ENCODE assay signal across 19 cellular contexts in the genomic region with DNA sequence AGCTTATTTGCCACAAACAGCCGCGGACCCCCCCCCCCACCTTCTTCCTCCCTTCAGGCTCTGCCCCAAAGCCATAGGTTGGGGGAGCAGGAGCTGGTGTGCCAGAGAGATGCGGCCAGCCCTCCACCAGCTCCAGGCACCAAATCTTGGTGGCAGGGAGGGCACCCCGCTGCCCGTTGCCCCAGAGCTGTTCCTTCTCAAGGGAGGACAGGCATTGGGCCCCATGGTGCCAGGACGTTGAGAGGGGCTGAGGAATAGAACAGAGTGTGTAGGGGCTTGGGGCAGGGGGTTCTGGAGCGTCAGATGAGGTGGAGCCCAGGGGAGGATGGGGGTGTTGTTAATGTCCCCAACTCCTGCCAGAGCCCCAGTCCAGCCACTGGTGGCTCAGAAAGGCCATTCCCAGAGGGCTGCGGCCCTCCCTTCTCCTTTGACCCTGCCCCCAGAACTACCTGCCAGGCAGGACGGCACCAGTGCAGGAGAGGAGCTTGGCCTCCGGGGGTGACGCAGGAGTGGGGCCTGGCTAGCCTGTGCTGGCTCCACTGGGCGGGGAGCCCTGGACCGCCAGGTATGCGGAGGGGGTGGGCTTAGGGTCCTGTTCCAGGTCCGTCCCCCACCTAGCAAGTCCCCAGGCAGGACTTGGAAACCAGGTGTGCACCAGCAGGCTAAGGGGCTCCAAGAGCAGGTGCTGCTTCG. TPM values are rescaled to one million over a fixed set of nuclear protein-coding genes. Genes with fewer than 3 reads are reported as not detected.
A peak's percentile ranks its signal among the peaks of the same experiment; 100 is the strongest.
DNase-seq lines count a peak whose midpoint lies in the region; ATAC-seq, FAIRE-seq and TF ChIP-seq lines count a peak whose summit lies in the region.
"Had no signal": no experiment of that assay in that cellular context is flagged by ENCODE, and none has a peak within 500 bp of the region (broad histone marks: within the 10 kb centered on the region; RNA-seq: fewer than 3 reads in every experiment).

No MANE protein-coding gene starts in this region.

- H3K4me1 ChIP-seq in GM12878 (ENCODE audit: control insufficient read depth, insufficient read depth, low read length) (no peaks in the 10 kb centered on the region; the same call in 1 of the 2 replicates), kidney (ENCODE audit: control insufficient read depth in 1 of 2, insufficient read depth in 1 of 2, low read depth in 1 of 2, low read length in 2 of 2) (peaks cover 0 to 7% of the 10 kb centered on the region in 2 donors)
- H3K4me1 ChIP-seq: Caco-2 had no signal

- WGBS in GM12878 (ENCODE audit: insufficient coverage, insufficient replicate concordance, low lambda C conversion rate, missing lambda C conversion rate): 86% methylated on average over 16 of the region's 16 CpGs

- no peak overlapping the region for H3K4me3 ChIP-seq in GM12878
- H3K4me3 ChIP-seq in kidney (ENCODE audit: low read length in 2 of 2): no peak overlapping the region
- H3K4me3 ChIP-seq: A549 had no signal

- H3K36me3 ChIP-seq in GM12878 (ENCODE audit: control insufficient read depth in 2 of 2, insufficient read depth in 2 of 2, low read length in 1 of 2): no peaks in the 10 kb centered on the region; a peak in 1 of 4 replicates
- peaks cover 0 to 3% of the 10 kb centered on the region in 2 donors for H3K36me3 ChIP-seq in kidney (ENCODE audit: control insufficient read depth in 1 of 2, insufficient read depth in 2 of 2, low read length in 2 of 2)

- no peak overlapping the region for H3K4me2 ChIP-seq in GM12878 (ENCODE audit: control insufficient read depth, insufficient read depth)
- H3K4me2 ChIP-seq: A549 had no signal

- TF ChIP-seq CTCF in GM12878 (IDR thresholded peaks at IDR 0.05 in 2 of 3, conservative IDR thresholded peaks at IDR 0.05 in 1 of 3; ENCODE audit: control insufficient read depth in 2 of 3, extremely low read depth in 1 of 3, insufficient read depth in 1 of 3, low read depth in 3 of 3, low read length in 3 of 3): no peak
- no peak for TF ChIP-seq CTCF in kidney (IDR thresholded peaks at IDR 0.05; ENCODE audit: borderline replicate concordance, extremely low read depth, insufficient read depth)

- intact Hi-C loops in GM12878 (cut with micrococcal nuclease; ENCODE audit: unreplicated experiment): no loop called here
- intact Hi-C loops in kidney (cut with DNase I): no loop called here

- peak overlapping the region; percentile 65 for H3K27ac Mint-ChIP-seq in activated T-cell treated with anti-CD3 and anti-CD28 coated beads, Interleukin-2, amount 50 U/mL, for 72 hours
- peak overlapping the region; percentile 51 for H3K27ac Mint-ChIP-seq in stimulated activated naive B cell treated with anti-CD40 and anti-IgM and Interleukin-4, amounts not matched to agents 10 μg/mL and 1 μg/mL and 100 μg/mL, for 72 hours
- H3K27ac Mint-ChIP-seq: CD4-positive, alpha-beta T cell; HFFc6 had no signal

- CTCF ChIA-PET in GM12878 (lab: Yijun Ruan, JAX): interaction anchor here (0.6 to 1.9 kb wide), 5 partner anchors 9 to 76 kb away, joined by 3 to 5 read pairs (median 3); a partner anchor contains a TSS

- no peaks in the 10 kb centered on the region for H3K9me3 ChIP-seq in GM12878 (replicated peaks; ENCODE audit: control insufficient read depth, insufficient read depth, low read length)
- no peaks in the 10 kb centered on the region for H3K9me3 ChIP-seq in kidney (ENCODE audit: control insufficient read depth in 1 of 2, low read length in 2 of 2)
- H3K9me3 ChIP-seq: A549, Caco-2 had no signal

- H4K20me1 ChIP-seq in GM12878 (ENCODE audit: control insufficient read depth, insufficient read depth): no peaks in the 10 kb centered on the region

- RAD21 ChIA-PET in GM12878 (lab: Charles Lee; ENCODE audit: unreplicated experiment): interaction anchor here (0.9 kb wide), 1 partner anchor 11 kb away, joined by 3 read pairs; no protein-coding TSS in a partner anchor

- SMC1A ChIA-PET in GM12878 (lab: Charles Lee; ENCODE audit: uncharacterized antibody, unreplicated experiment): interaction anchor here (0.8 kb wide), 1 partner anchor 9 kb away, joined by 4 read pairs; no protein-coding TSS in a partner anchor

- DNase-seq in activated T-cell treated with anti-CD3 and anti-CD28 coated beads, Interleukin-2, amount 50 U/mL, for 72 hours: no peak
- no peak for DNase-seq in activated T-cell treated with anti-CD3 and anti-CD28 coated beads for 4 hours
- no peak for DNase-seq in GM12878 (ENCODE audit: low read depth, low spot score)
- peak; percentile 67 for DNase-seq in kidney
- no peak for DNase-seq in stimulated activated naive B cell treated with anti-CD40 and anti-IgM and Interleukin-4, amounts not matched to agents 10 μg/mL and 1 μg/mL and 100 μg/mL, for 72 hours
- no peak for DNase-seq in caudate nucleus (lab: John Stamatoyannopoulos, UW)
- DNase-seq: AML-193; Caco-2; CD4-positive, alpha-beta T cell; DMS153; DMS79; GDM1; GOT3; HFFc6 had no signal

- no peak overlapping the region for H3K27ac ChIP-seq in GM12878 (ENCODE audit: control insufficient read depth, insufficient read depth)
- no peak overlapping the region for H3K27ac ChIP-seq in kidney (ENCODE audit: low read depth in 2 of 2, low read length in 2 of 2)
- H3K27ac ChIP-seq in caudate nucleus (ENCODE audit: low read depth, low read length): no peak overlapping the region
- H3K27ac ChIP-seq: 22Rv1, A549, C4-2B had no signal

- peaks cover 0 to 1% of the 10 kb centered on the region in 2 donors for H3K36me3 Mint-ChIP-seq in activated T-cell treated with anti-CD3 and anti-CD28 coated beads, Interleukin-2, amount 50 U/mL, for 72 hours (ENCODE audit: insufficient read depth in 2 of 2)
- peaks cover 10 to 11% of the 10 kb centered on the region in 2 donors for H3K36me3 Mint-ChIP-seq in stimulated activated naive B cell treated with anti-CD40 and anti-IgM and Interleukin-4, amounts not matched to agents 10 μg/mL and 1 μg/mL and 100 μg/mL, for 72 hours

- H3K4me3 Mint-ChIP-seq in activated T-cell treated with anti-CD3 and anti-CD28 coated beads, Interleukin-2, amount 50 U/mL, for 72 hours: no peak overlapping the region
- no peak overlapping the region for H3K4me3 Mint-ChIP-seq in stimulated activated naive B cell treated with anti-CD40 and anti-IgM and Interleukin-4, amounts not matched to agents 10 μg/mL and 1 μg/mL and 100 μg/mL, for 72 hours
- H3K4me3 Mint-ChIP-seq: CD4-positive, alpha-beta T cell; HFFc6 had no signal

- H3K79me2 ChIP-seq in GM12878 (ENCODE audit: control insufficient read depth, insufficient read depth, low read length): peaks cover 22% of the 10 kb centered on the region

- peak; percentile 27; the same call in 1 of the 2 replicates for TF ChIP-seq POLR2A in GM12878 (IDR thresholded peaks at IDR 0.05; ENCODE audit: low read depth, low read length)

- no peaks in the 10 kb centered on the region for H3K27me3 Mint-ChIP-seq in activated T-cell treated with anti-CD3 and anti-CD28 coated beads, Interleukin-2, amount 50 U/mL, for 72 hours (ENCODE audit: low read depth)
- no peaks in the 10 kb centered on the region for H3K27me3 Mint-ChIP-seq in stimulated activated naive B cell treated with anti-CD40 and anti-IgM and Interleukin-4, amounts not matched to agents 10 μg/mL and 1 μg/mL and 100 μg/mL, for 72 hours
- H3K27me3 Mint-ChIP-seq: CD4-positive, alpha-beta T cell had no signal

- peaks cover 5% of the 10 kb centered on the region for H3K4me1 Mint-ChIP-seq in activated T-cell treated with anti-CD3 and anti-CD28 coated beads, Interleukin-2, amount 50 U/mL, for 72 hours (ENCODE audit: low read depth)
- H3K4me1 Mint-ChIP-seq in stimulated activated naive B cell treated with anti-CD40 and anti-IgM and Interleukin-4, amounts not matched to agents 10 μg/mL and 1 μg/mL and 100 μg/mL, for 72 hours: peaks cover 6 to 11% of the 10 kb centered on the region in 2 donors

- H3K9me3 Mint-ChIP-seq in activated T-cell treated with anti-CD3 and anti-CD28 coated beads, Interleukin-2, amount 50 U/mL, for 72 hours: no peaks in the 10 kb centered on the region
- no peaks in the 10 kb centered on the region for H3K9me3 Mint-ChIP-seq in stimulated activated naive B cell treated with anti-CD40 and anti-IgM and Interleukin-4, amounts not matched to agents 10 μg/mL and 1 μg/mL and 100 μg/mL, for 72 hours
- H3K9me3 Mint-ChIP-seq: CD4-positive, alpha-beta T cell; HFFc6 had no signal

- no peak for FAIRE-seq in GM12878 (lab: Jason Lieb, UNC)
- no peak for FAIRE-seq in kidney (lab: Jason Lieb, UNC)
- FAIRE-seq: A549 had no signal

- TF ChIP-seq RAD21 in GM12878 (IDR thresholded peaks at IDR 0.05; ENCODE audit: insufficient read depth, low read depth, low read length): no peak

- TF ChIP-seq EP300 in GM12878 (IDR thresholded peaks at IDR 0.05; ENCODE audit: borderline replicate concordance in 1 of 2, control insufficient read depth in 1 of 2, low read depth in 2 of 2, low read length in 2 of 2): no peak

- no peak for ATAC-seq in activated T-cell treated with anti-CD3 and anti-CD28 coated beads, Interleukin-2, amount 50 U/mL, for 72 hours (replicated peaks in 1 of 2)
- ATAC-seq in GM12878 (no peak), HG02588 (IDR thresholded peaks at IDR 0.05; ENCODE audit: unreplicated experiment) (no peak)
- ATAC-seq in stimulated activated naive B cell treated with anti-CD40 and anti-IgM and Interleukin-4, amounts not matched to agents 10 μg/mL and 1 μg/mL and 100 μg/mL, for 72 hours (replicated peaks): no peak
- ATAC-seq: A549, HCT116 had no signal

- no peaks in the 10 kb centered on the region for H3K27me3 ChIP-seq in GM12878 (replicated peaks in 1 of 2; ENCODE audit: control insufficient read depth in 2 of 2, insufficient read depth in 2 of 2, low read length in 1 of 2)

- H2AFZ ChIP-seq in GM12878 (ENCODE audit: control insufficient read depth, low read depth, low read length): no peak overlapping the region

- in situ Hi-C loops in GM12878 (cut with MboI): no loop called here

- H3K9ac ChIP-seq in GM12878 (ENCODE audit: control insufficient read depth, insufficient read depth, low read length): no peak overlapping the region
- no peak overlapping the region for H3K9ac ChIP-seq in kidney (ENCODE audit: low read length in 2 of 2)

- POLR2A ChIA-PET in GM12878 (lab: Charles Lee): interaction anchor here (0.6 to 2.4 kb wide), 5 partner anchors 9 to 217 kb away, joined by 3 to 13 read pairs (median 4); a partner anchor contains a TSS

- BruUV-seq in GM12878 (replicated peaks; lab: Mats Ljungman, UMichigan): no TSS peak

RNA-seq across cellular contexts. Expression of a gene that starts 10.0 kb away (rescaled TPM):
- 100 to 1,000 TPM; 105 to 119 TPM for total RNA-seq in activated T-cell treated with anti-CD3 and anti-CD28 coated beads, Interleukin-2, amount 50 U/mL, for 72 hours
- total RNA-seq in GM12878 (2013; cell fraction: nucleolus; rRNA removed): 64.1 and 66.3 TPM in 2 replicates
- total RNA-seq in GM12878 (2014; rRNA removed): 96.9 and 117 TPM in 2 replicates
- total RNA-seq in GM12878 (2014; rRNA removed; fragmentation: Illumina TruSeq; extraction: Trizol): 43.4 and 48.2 TPM in 2 replicates
- 91.7 and 99.9 TPM in 2 replicates for total RNA-seq in GM12878 (2021)
- polyA plus RNA-seq in GM12878 (2011; ENCODE audit: low read depth): 68.9 TPM
- polyA plus RNA-seq in GM12878 (2011; rRNA removed): 52.3 and 110 TPM in 2 replicates
- 97.2 and 105 TPM in 2 replicates for polyA plus RNA-seq in GM12878 (2011; cell fraction: cytosol; rRNA removed)
- 176 and 190 TPM in 2 replicates for polyA plus RNA-seq in GM12878 (2011; cell fraction: nucleus; rRNA removed)
- 92.4 and 93.2 TPM in 2 replicates for polyA plus RNA-seq in GM12878 (2012)
- polyA plus RNA-seq in GM12878 (2014; fragmentation: Illumina TruSeq; extraction: Trizol): 67.7 and 81.5 TPM in 2 replicates
- 10 to 100 TPM; 12.7 to 18.8 TPM for polyA plus RNA-seq in GM12878 (2014; fragmentation: Nextera tagmentation; extraction: Ambion mirVana)
- polyA plus RNA-seq in GM12878 (2014; rRNA removed): 73.6 and 82.1 TPM in 2 replicates
- 10 to 100 TPM; 71.3 to 74.1 TPM for polyA plus RNA-seq in GM12878 (2016; fragmentation: Nextera tagmentation; extraction: Ambion mirVana)
- 135 and 166 TPM in 2 replicates for polyA minus RNA-seq in GM12878 (2011; rRNA and poly(A)+ RNA removed)
- polyA minus RNA-seq in GM12878 (2011; cell fraction: cytosol; rRNA and poly(A)+ RNA removed): 47.8 and 49.1 TPM in 2 replicates
- polyA minus RNA-seq in GM12878 (2011; cell fraction: nucleus; rRNA and poly(A)+ RNA removed): 30.5 and 46.2 TPM in 2 replicates
- total RNA-seq in kidney: 66.9 TPM
- polyA plus RNA-seq in kidney (ENCODE audit: insufficient read depth, low read depth, low replicate concordance): 39.2 TPM

RNA-seq across cellular contexts. Expression of a gene that starts 36.3 kb away (rescaled TPM):
- total RNA-seq in activated T-cell treated with anti-CD3 and anti-CD28 coated beads, Interleukin-2, amount 50 U/mL, for 72 hours: 10 to 100 TPM in 1 of 2 donors, 1 to 10 TPM in 1; 9.8 to 11.5 TPM
- 49.7 and 55.0 TPM in 2 replicates for total RNA-seq in GM12878 (2013; cell fraction: nucleolus; rRNA removed)
- total RNA-seq in GM12878 (2014; rRNA removed) (6.3 and 6.7 TPM in 2 replicates), GM12878 (2014; rRNA removed; fragmentation: Illumina TruSeq; extraction: Trizol) (5.9 and 6.5 TPM in 2 replicates), GM12878 (2021) (5.9 and 6.7 TPM in 2 replicates), kidney (9.9 TPM)
- polyA plus RNA-seq in GM12878 (2011; ENCODE audit: low read depth): 1.2 TPM
- polyA plus RNA-seq in GM12878 (2011; rRNA removed) (6.8 and 8.5 TPM in 2 replicates), GM12878 (2014; fragmentation: Illumina TruSeq; extraction: Trizol) (8.1 and 8.5 TPM in 2 replicates), GM12878 (2014; fragmentation: Nextera tagmentation; extraction: Ambion mirVana) (under 1 TPM in 1 of 2 experiments, not detected in 1; 0.68 TPM), GM12878 (2014; rRNA removed) (7.3 and 9.1 TPM in 2 replicates), GM12878 (2016; fragmentation: Nextera tagmentation; extraction: Ambion mirVana) (1 to 10 TPM; 2.3 TPM), kidney (ENCODE audit: insufficient read depth, low read depth, low replicate concordance) (3.8 TPM)
- polyA plus RNA-seq in GM12878 (2011; cell fraction: cytosol; rRNA removed): 4.9 and 6.9 TPM in 2 replicates
- 32.5 and 33.6 TPM in 2 replicates for polyA plus RNA-seq in GM12878 (2011; cell fraction: nucleus; rRNA removed)
- polyA plus RNA-seq in GM12878 (2012): 4.4 and 6.0 TPM in 2 replicates
- 8.0 and 8.2 TPM in 2 replicates for polyA minus RNA-seq in GM12878 (2011; rRNA and poly(A)+ RNA removed)
- polyA minus RNA-seq in GM12878 (2011; cell fraction: cytosol; rRNA and poly(A)+ RNA removed): 1.7 and 3.3 TPM in 2 replicates
- polyA minus RNA-seq in GM12878 (2011; cell fraction: nucleus; rRNA and poly(A)+ RNA removed): 6.5 and 9.9 TPM in 2 replicates

RNA-seq across cellular contexts. Expression of a gene that starts 47.7 kb away (rescaled TPM):
- 10 to 100 TPM; 22.5 to 23.5 TPM for total RNA-seq in activated T-cell treated with anti-CD3 and anti-CD28 coated beads, Interleukin-2, amount 50 U/mL, for 72 hours
- 14.8 and 16.7 TPM in 2 replicates for total RNA-seq in GM12878 (2013; cell fraction: nucleolus; rRNA removed)
- total RNA-seq in GM12878 (2014; rRNA removed): 74.3 and 77.4 TPM in 2 replicates
- 42.8 and 47.5 TPM in 2 replicates for total RNA-seq in GM12878 (2014; rRNA removed; fragmentation: Illumina TruSeq; extraction: Trizol)
- total RNA-seq in GM12878 (2021): 35.0 and 36.9 TPM in 2 replicates
- 34.4 TPM for polyA plus RNA-seq in GM12878 (2011; ENCODE audit: low read depth)
- 56.7 and 69.0 TPM in 2 replicates for polyA plus RNA-seq in GM12878 (2011; rRNA removed)
- polyA plus RNA-seq in GM12878 (2011; cell fraction: cytosol; rRNA removed): 33.0 and 46.8 TPM in 2 replicates
- 22.6 and 27.4 TPM in 2 replicates for polyA plus RNA-seq in GM12878 (2011; cell fraction: nucleus; rRNA removed)
- 51.6 and 59.8 TPM in 2 replicates for polyA plus RNA-seq in GM12878 (2012)
- 25.3 and 42.4 TPM in 2 replicates for polyA plus RNA-seq in GM12878 (2014; fragmentation: Illumina TruSeq; extraction: Trizol)
- polyA plus RNA-seq in GM12878 (2014; fragmentation: Nextera tagmentation; extraction: Ambion mirVana): 10 to 100 TPM; 69.5 to 81.4 TPM
- polyA plus RNA-seq in GM12878 (2014; rRNA removed): 70.4 and 79.4 TPM in 2 replicates
- 100 to 1,000 TPM; 127 to 132 TPM for polyA plus RNA-seq in GM12878 (2016; fragmentation: Nextera tagmentation; extraction: Ambion mirVana)
- 8.9 and 9.4 TPM in 2 replicates for polyA minus RNA-seq in GM12878 (2011; rRNA and poly(A)+ RNA removed)
- 6.3 and 7.2 TPM in 2 replicates for polyA minus RNA-seq in GM12878 (2011; cell fraction: cytosol; rRNA and poly(A)+ RNA removed)
- polyA minus RNA-seq in GM12878 (2011; cell fraction: nucleus; rRNA and poly(A)+ RNA removed): 6.5 and 8.9 TPM in 2 replicates
- total RNA-seq in kidney: 23.4 TPM
- polyA plus RNA-seq in kidney (ENCODE audit: insufficient read depth, low read depth, low replicate concordance): 105 TPM

RNA-seq across cellular contexts. Expression of a gene that starts 51.2 kb away (rescaled TPM):
- total RNA-seq in activated T-cell treated with anti-CD3 and anti-CD28 coated beads, Interleukin-2, amount 50 U/mL, for 72 hours: 10 to 100 TPM; 72.0 to 81.3 TPM
- total RNA-seq in GM12878 (2013; cell fraction: nucleolus; rRNA removed): 75.9 and 86.5 TPM in 2 replicates
- total RNA-seq in GM12878 (2014; rRNA removed): 23.9 and 30.8 TPM in 2 replicates
- 16.4 and 18.7 TPM in 2 replicates for total RNA-seq in GM12878 (2014; rRNA removed; fragmentation: Illumina TruSeq; extraction: Trizol)
- total RNA-seq in GM12878 (2021): 45.4 and 47.9 TPM in 2 replicates
- 79.3 TPM for polyA plus RNA-seq in GM12878 (2011; ENCODE audit: low read depth)
- 17.5 and 44.6 TPM in 2 replicates for polyA plus RNA-seq in GM12878 (2011; rRNA removed)
- polyA plus RNA-seq in GM12878 (2011; cell fraction: cytosol; rRNA removed): 39.4 and 62.6 TPM in 2 replicates
- polyA plus RNA-seq in GM12878 (2011; cell fraction: nucleus; rRNA removed): 436 and 485 TPM in 2 replicates
- 58.6 and 83.1 TPM in 2 replicates for polyA plus RNA-seq in GM12878 (2012)
- 15.3 and 31.5 TPM in 2 replicates for polyA plus RNA-seq in GM12878 (2014; fragmentation: Illumina TruSeq; extraction: Trizol)
- 1 to 10 TPM; 7.8 to 8.5 TPM for polyA plus RNA-seq in GM12878 (2014; fragmentation: Nextera tagmentation; extraction: Ambion mirVana)
- polyA plus RNA-seq in GM12878 (2014; rRNA removed): 47.1 and 48.8 TPM in 2 replicates
- 10 to 100 TPM; 14.0 to 15.1 TPM for polyA plus RNA-seq in GM12878 (2016; fragmentation: Nextera tagmentation; extraction: Ambion mirVana)
- polyA minus RNA-seq in GM12878 (2011; rRNA and poly(A)+ RNA removed): 36.3 and 63.7 TPM in 2 replicates
- 23.0 and 27.1 TPM in 2 replicates for polyA minus RNA-seq in GM12878 (2011; cell fraction: cytosol; rRNA and poly(A)+ RNA removed)
- polyA minus RNA-seq in GM12878 (2011; cell fraction: nucleus; rRNA and poly(A)+ RNA removed): 43.3 and 67.1 TPM in 2 replicates
- total RNA-seq in kidney: 91.8 TPM
- 96.7 TPM for polyA plus RNA-seq in kidney (ENCODE audit: insufficient read depth, low read depth, low replicate concordance)
